ENCODE assay signal across 14 cellular contexts in the genomic region with DNA sequence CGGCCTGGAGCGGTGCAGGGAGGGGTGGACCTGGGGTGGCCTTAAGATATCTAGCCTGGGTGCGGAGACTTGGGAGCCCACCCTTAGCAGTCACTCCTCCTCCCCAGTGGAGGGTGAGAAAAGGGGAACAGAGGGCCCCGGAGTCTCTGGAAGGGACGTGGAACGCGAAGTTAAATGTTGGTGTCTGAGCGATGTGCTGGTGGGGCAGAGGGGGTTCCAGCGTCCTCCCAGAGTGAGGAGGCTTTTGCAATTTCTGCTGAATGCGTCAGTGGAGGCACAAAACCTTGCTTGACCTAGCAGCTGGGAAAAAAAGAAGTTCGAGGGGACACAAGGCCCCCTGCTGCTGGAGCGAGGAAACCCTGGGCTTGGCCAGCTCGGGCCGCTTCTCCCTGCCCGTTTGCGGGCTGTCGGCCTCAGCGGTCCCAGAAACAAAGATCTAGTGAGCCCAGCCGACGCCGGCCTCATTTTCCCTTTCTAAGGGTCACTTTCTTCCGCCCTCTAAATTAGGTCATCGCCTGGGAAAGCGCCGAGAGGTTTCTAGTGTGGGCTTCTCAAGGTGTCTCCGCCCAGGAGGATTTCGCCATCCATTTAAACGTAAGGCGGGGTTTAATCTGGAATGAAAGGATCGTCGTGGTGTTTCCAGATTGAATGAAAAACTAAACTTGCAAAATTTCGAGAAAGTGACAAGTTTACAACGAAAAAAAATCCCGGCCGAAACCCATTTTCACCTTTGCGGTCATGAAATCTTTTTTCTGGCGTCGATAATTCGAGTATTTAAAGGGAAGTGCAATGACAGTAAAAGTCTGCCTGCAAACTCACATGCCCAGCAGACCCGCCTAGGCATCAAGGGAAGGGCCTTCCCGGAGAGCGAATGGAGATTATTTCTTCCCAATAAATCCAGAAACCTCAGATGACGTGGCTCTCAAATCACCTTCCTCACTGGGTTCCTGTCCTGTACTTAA. TPM values are rescaled to one million over a fixed set of nuclear protein-coding genes. Genes with fewer than 3 reads are reported as not detected.
DNase-seq lines count a peak whose midpoint lies in the region; ATAC-seq, FAIRE-seq and TF ChIP-seq lines count a peak whose summit lies in the region.
"Had no signal": no experiment of that assay in that cellular context is flagged by ENCODE, and none has a peak within 500 bp of the region (broad histone marks: within the 10 kb centered on the region; RNA-seq: fewer than 3 reads in every experiment).

No MANE protein-coding gene starts in this region.

- H3K27ac ChIP-seq in right cardiac atrium (ENCODE audit: low read length), result no peak overlapping the region
- H3K27ac ChIP-seq in heart right ventricle, result no peak overlapping the region
- no peak overlapping the region for H3K27ac ChIP-seq in K562 (ENCODE audit: extremely low read depth, low read depth, low read length)
- no peak overlapping the region for H3K27ac ChIP-seq in lower lobe of right lung
- H3K27ac ChIP-seq in substantia nigra (ENCODE audit: low read depth, low read length, poor library complexity, severe bottlenecking), result no peak overlapping the region
- H3K27ac ChIP-seq: C4-2B had no signal

- no TSS peak for BruUV-seq in K562 (replicated peaks; lab: Mats Ljungman, UMichigan)

- ATAC-seq in right cardiac atrium, result peak in 1 of 2 donors; percentile 25
- no peak for ATAC-seq in heart right ventricle
- ATAC-seq in K562, result peak; percentile 60; the same call in 2 of the 3 replicates
- peak in 1 of 2 donors; percentile 36 for ATAC-seq in lower lobe of right lung
- ATAC-seq: Panc1 had no signal

- no peak overlapping the region for H2AFZ ChIP-seq in K562 (ENCODE audit: low read depth, low read length)

- H3K4me2 ChIP-seq in K562 (ENCODE audit: insufficient read depth, low read length), result no peak overlapping the region

- H3K9ac ChIP-seq in K562 (ENCODE audit: insufficient read depth in 1 of 2, low read depth in 2 of 2, low read length in 2 of 2), result no peak overlapping the region

- CTCF ChIA-PET in K562 (lab: Yijun Ruan, JAX; ENCODE audit: low intra/inter-chr PET ratio), result no interaction called here

- TF ChIP-seq RAD21 in K562 (CRISPR knock-in tag; conservative IDR thresholded peaks at IDR 0.05 in 1 of 2, IDR thresholded peaks at IDR 0.05 in 1 of 2), result no peak

- no peak for FAIRE-seq in K562 (lab: Jason Lieb, UNC)
- FAIRE-seq: endometrium, H54 had no signal

- POLR2A ChIA-PET in K562 (lab: Yijun Ruan, JAX), result interaction anchor here (0.7 kb wide), 1 partner anchor 10 kb away, joined by 3 read pairs; no protein-coding TSS in a partner anchor

- peaks cover 2% of the 10 kb centered on the region for H3K4me1 ChIP-seq in right cardiac atrium (ENCODE audit: control insufficient read depth, insufficient read depth, low read length)
- peaks cover 0 to 43% (median 25%) of the 10 kb centered on the region in 9 donors for H3K4me1 ChIP-seq in heart right ventricle
- peaks cover 0 to 20% of the 10 kb centered on the region in 2 experiments; a peak in 2 of 5 replicates for H3K4me1 ChIP-seq in K562 (replicated peaks in 1 of 2; ENCODE audit: control insufficient read depth in 2 of 2, insufficient read depth in 2 of 2, low read length in 2 of 2)
- peaks cover 32% of the 10 kb centered on the region for H3K4me1 ChIP-seq in lower lobe of right lung

- H3K79me2 ChIP-seq in K562 (ENCODE audit: control insufficient read depth, insufficient read depth, low read length), result no peaks in the 10 kb centered on the region

- peaks cover 3% of the 10 kb centered on the region; the same call in 1 of the 2 replicates for H4K20me1 ChIP-seq in K562 (replicated peaks; ENCODE audit: control insufficient read depth, insufficient read depth, low read length)

- in situ Hi-C loops in K562 (cut with MboI), result no loop called here

- no peak for TF ChIP-seq EP300 in K562 (IDR thresholded peaks at IDR 0.05; ENCODE audit: low read length)

- no peaks in the 10 kb centered on the region for H3K9me3 ChIP-seq in right cardiac atrium (ENCODE audit: control insufficient read depth, low read length)
- no peaks in the 10 kb centered on the region for H3K9me3 ChIP-seq in heart right ventricle
- no peaks in the 10 kb centered on the region for H3K9me3 ChIP-seq in K562 (replicated peaks; ENCODE audit: control insufficient read depth, insufficient read depth, low read depth, low read length)
- H3K9me3 ChIP-seq in lower lobe of right lung, result no peaks in the 10 kb centered on the region

- DNase-seq in right cardiac atrium (no peak), heart right ventricle (no peak), K562 (ENCODE audit: extremely low read depth in 1 of 4, low spot score in 3 of 4) (peak in 1 of 4 experiments; percentile 5), lower lobe of right lung (peak; percentile 48), substantia nigra (lab: John Stamatoyannopoulos, UW) (no peak), NOMO-1 (lab: John Stamatoyannopoulos, UW; ENCODE audit: unreplicated experiment in 2 of 2) (no peak), SW 1271 (lab: John Stamatoyannopoulos, UW) (no peak), cerebellar nuclear complex (lab: John Stamatoyannopoulos, UW) (no peak)
- DNase-seq: hypothalamus, NCI-H2107 had no signal

- intact Hi-C loops in right cardiac atrium (cut with DNase I) (no loop called here), heart right ventricle (cut with DNase I) (no loop called here), K562 (cut with micrococcal nuclease) (loop anchor here (10.0 kb wide), 1 partner anchor 515 kb away; no protein-coding TSS in a partner anchor), lower lobe of right lung (cut with DNase I) (no loop called here)

- WGBS in right cardiac atrium, result 20% methylated on average over 43 of the region's 43 CpGs
- 16 to 21% methylated on average over 43 of the region's 43 CpGs for WGBS in heart right ventricle, 2 donors
- WGBS in K562 (ENCODE audit: insufficient coverage, low coverage, missing lambda C conversion rate), result 4% methylated on average over 43 of the region's 43 CpGs

- H3K27me3 ChIP-seq in right cardiac atrium (ENCODE audit: control insufficient read depth, insufficient read depth) (no peaks in the 10 kb centered on the region), heart right ventricle (peaks cover 50 to 100% (median 99%) of the 10 kb centered on the region in 7 donors), K562 (ENCODE audit: control insufficient read depth in 2 of 2, insufficient read depth in 2 of 2, low read length in 2 of 2) (peaks cover 74 to 79% of the 10 kb centered on the region in 2 experiments), lower lobe of right lung (ENCODE audit: low read depth) (peaks cover 99% of the 10 kb centered on the region)

- peak overlapping the region; percentile 4 for H3K4me3 ChIP-seq in right cardiac atrium (ENCODE audit: low read length)
- no peak overlapping the region for H3K4me3 ChIP-seq in heart right ventricle
- no peak overlapping the region for H3K4me3 ChIP-seq in K562
- peak overlapping the region; percentile 23 for H3K4me3 ChIP-seq in lower lobe of right lung

- H3K9me1 ChIP-seq in K562 (ENCODE audit: control insufficient read depth, insufficient read depth, low read length), result no peaks in the 10 kb centered on the region

- no peaks in the 10 kb centered on the region for H3K36me3 ChIP-seq in heart right ventricle
- no peaks in the 10 kb centered on the region for H3K36me3 ChIP-seq in K562 (ENCODE audit: control insufficient read depth, insufficient read depth, low read length)
- no peaks in the 10 kb centered on the region for H3K36me3 ChIP-seq in lower lobe of right lung

- no peak for TF ChIP-seq POLR2A in K562 (conservative IDR thresholded peaks at IDR 0.05)

- peak in 1 of 9 donors; percentile 12 for TF ChIP-seq CTCF in heart right ventricle (IDR thresholded peaks at IDR 0.05)
- peak in 1 of 3 experiments; percentile 15; a peak in 1 of 6 replicates for TF ChIP-seq CTCF in K562 (IDR thresholded peaks at IDR 0.05 in 2 of 3, conservative IDR thresholded peaks at IDR 0.05 in 1 of 3; ENCODE audit: insufficient read depth in 2 of 3, low read depth in 1 of 3, low read length in 3 of 3)
- no peak for TF ChIP-seq CTCF in lower lobe of right lung (IDR thresholded peaks at IDR 0.05)

TF ChIP-seq in K562, 482 proteins besides CTCF, POLR2A, EP300 and RAD21 (continues in another document):
- TF ChIP-seq, protein P1, sequence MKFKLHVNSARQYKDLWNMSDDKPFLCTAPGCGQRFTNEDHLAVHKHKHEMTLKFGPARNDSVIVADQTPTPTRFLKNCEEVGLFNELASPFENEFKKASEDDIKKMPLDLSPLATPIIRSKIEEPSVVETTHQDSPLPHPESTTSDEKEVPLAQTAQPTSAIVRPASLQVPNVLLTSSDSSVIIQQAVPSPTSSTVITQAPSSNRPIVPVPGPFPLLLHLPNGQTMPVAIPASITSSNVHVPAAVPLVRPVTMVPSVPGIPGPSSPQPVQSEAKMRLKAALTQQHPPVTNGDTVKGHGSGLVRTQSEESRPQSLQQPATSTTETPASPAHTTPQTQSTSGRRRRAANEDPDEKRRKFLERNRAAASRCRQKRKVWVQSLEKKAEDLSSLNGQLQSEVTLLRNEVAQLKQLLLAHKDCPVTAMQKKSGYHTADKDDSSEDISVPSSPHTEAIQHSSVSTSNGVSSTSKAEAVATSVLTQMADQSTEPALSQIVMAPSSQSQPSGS (CRISPR knock-in tag; IDR thresholded peaks at IDR 0.05), result no peak
- no peak for TF ChIP-seq SMAD3 (CRISPR knock-in tag; conservative IDR thresholded peaks at IDR 0.05)
- TF ChIP-seq CBX3 (IDR thresholded peaks at IDR 0.05; ENCODE audit: borderline replicate concordance in 1 of 2, low read length in 2 of 2), result no peak

RNA-seq across cellular contexts. Expression of gene OLIG3, which starts 4.5 kb away (rescaled TPM):
- total RNA-seq in right cardiac atrium (not detected), heart right ventricle (not detected), K562 (2014; rRNA removed) (not detected in 2 replicates), K562 (2014; rRNA removed; fragmentation: Illumina TruSeq; extraction: Trizol) (not detected in 2 replicates), K562 (2015; rRNA removed; fragmentation: Illumina TruSeq; extraction: Trizol) (not detected in 2 replicates), K562 (2021) (not detected in 2 replicates), lower lobe of right lung (not detected)
- polyA plus RNA-seq in right cardiac atrium (not detected), heart right ventricle (not detected), K562 (2011; rRNA removed) (not detected in 2 replicates), K562 (2014; fragmentation: Illumina TruSeq; extraction: Trizol) (not detected in 2 replicates), K562 (2014; fragmentation: Nextera tagmentation; extraction: Ambion mirVana) (not detected), K562 (2014; rRNA removed) (not detected in 2 replicates)
- not detected in 2 replicates for total RNA-seq in K562 (2011; cell fraction: chromatin; rRNA removed; ENCODE audit: low replicate concordance)
- not detected in 2 replicates for total RNA-seq in K562 (2011; cell fraction: nucleolus; rRNA removed)
- total RNA-seq in K562 (2011; cell fraction: nucleoplasm; rRNA removed), result not detected in 2 replicates
- not detected in 2 replicates for polyA plus RNA-seq in K562 (2011; cell fraction: cytosol; rRNA removed)
- polyA plus RNA-seq in K562 (2011; cell fraction: nucleus; rRNA removed), result not detected in 2 replicates
- not detected in 2 replicates for polyA plus RNA-seq in K562 (2012)
- not detected in 2 replicates for polyA minus RNA-seq in K562 (2011; rRNA and poly(A)+ RNA removed)
- polyA minus RNA-seq in K562 (2011; cell fraction: cytosol; rRNA and poly(A)+ RNA removed), result not detected in 2 replicates
- polyA minus RNA-seq in K562 (2011; cell fraction: nucleus; rRNA and poly(A)+ RNA removed), result not detected in 2 replicates

Comparison
In these comparisons a context has a peak if more than half of its experiments do, and no peak if none do; other contexts are left out.
1. H3K4me3 ChIP-seq: peak in right cardiac atrium (single experiment) and lower lobe of right lung (single experiment); none in heart right ventricle (0 of 10) and K562 (single experiment).